17 cellular contexts compared by ENCODE assay signal in genomic region chr7:4814463-4814862, GRCh38. TPM values are rescaled to one million over a fixed set of nuclear protein-coding genes. Genes with fewer than 3 reads are reported as not detected.
"Had no signal": no experiment of that assay in that cellular context is flagged by ENCODE, and none has a peak within 500 bp of the region (broad histone marks: within the 10 kb centered on the region; RNA-seq: fewer than 3 reads in every experiment).

No MANE protein-coding gene starts in this region.

- H3K4me3 ChIP-seq: adrenal gland, ovary, sigmoid colon, tibial artery, uterus had no signal

- H3K27me3 ChIP-seq: ovary, uterus had no signal

- DNase-seq: activated CD4-positive, alpha-beta T cell treated with anti-CD3 and anti-CD28 coated beads for 1 hour; activated CD4-positive, alpha-beta T cell treated with anti-CD3 and anti-CD28 coated beads, Interleukin-2, amount 50 U/mL, for 4 hours; activated naive CD4-positive, alpha-beta T cell treated with anti-CD3 and anti-CD28 coated beads, Interleukin-2, amount 10 ng/mL, durations not matched to agents 7 days and 5 days; adrenal gland; hippocampal formation; kidney; left ventricle myocardium superior; mesendoderm; ovary; sigmoid colon; stimulated activated CD4-positive, alpha-beta T cell treated with anti-CD3 and anti-CD28 coated beads, Interleukin-2, amount 100 ng/mL, for 24 hours; T-helper 9 cell; tibial artery; uterus had no signal

- H3K4me3 Mint-ChIP-seq: activated naive CD4-positive, alpha-beta T cell treated with anti-CD3 and anti-CD28 coated beads, Interleukin-2, amount 10 ng/mL, durations not matched to agents 7 days and 5 days; nephron had no signal

- ATAC-seq: esophagus mucosa, left ventricle myocardium superior had no signal

- H3K4me1 ChIP-seq: adrenal gland, sigmoid colon, uterus had no signal

- H3K9me3 ChIP-seq: adrenal gland, ovary, sigmoid colon, tibial artery, uterus had no signal

- H3K36me3 Mint-ChIP-seq: activated naive CD4-positive, alpha-beta T cell treated with anti-CD3 and anti-CD28 coated beads, Interleukin-2, amount 10 ng/mL, durations not matched to agents 7 days and 5 days had no signal

- H3K27ac Mint-ChIP-seq: activated naive CD4-positive, alpha-beta T cell treated with anti-CD3 and anti-CD28 coated beads, Interleukin-2, amount 10 ng/mL, durations not matched to agents 7 days and 5 days had no signal

- H3K27ac ChIP-seq: adrenal gland, ovary, sigmoid colon, tibial artery, uterus, VCaP had no signal

- H3K36me3 ChIP-seq: adrenal gland, ovary, uterus had no signal

RNA-seq across cellular contexts. Expression of gene PAPOLB, which starts 47.4 kb away (rescaled TPM):
- total RNA-seq: adrenal gland, esophagus mucosa had no signal
- polyA plus RNA-seq: ovary had no signal
